9 cellular contexts compared by ENCODE assay signal in the genomic region with DNA sequence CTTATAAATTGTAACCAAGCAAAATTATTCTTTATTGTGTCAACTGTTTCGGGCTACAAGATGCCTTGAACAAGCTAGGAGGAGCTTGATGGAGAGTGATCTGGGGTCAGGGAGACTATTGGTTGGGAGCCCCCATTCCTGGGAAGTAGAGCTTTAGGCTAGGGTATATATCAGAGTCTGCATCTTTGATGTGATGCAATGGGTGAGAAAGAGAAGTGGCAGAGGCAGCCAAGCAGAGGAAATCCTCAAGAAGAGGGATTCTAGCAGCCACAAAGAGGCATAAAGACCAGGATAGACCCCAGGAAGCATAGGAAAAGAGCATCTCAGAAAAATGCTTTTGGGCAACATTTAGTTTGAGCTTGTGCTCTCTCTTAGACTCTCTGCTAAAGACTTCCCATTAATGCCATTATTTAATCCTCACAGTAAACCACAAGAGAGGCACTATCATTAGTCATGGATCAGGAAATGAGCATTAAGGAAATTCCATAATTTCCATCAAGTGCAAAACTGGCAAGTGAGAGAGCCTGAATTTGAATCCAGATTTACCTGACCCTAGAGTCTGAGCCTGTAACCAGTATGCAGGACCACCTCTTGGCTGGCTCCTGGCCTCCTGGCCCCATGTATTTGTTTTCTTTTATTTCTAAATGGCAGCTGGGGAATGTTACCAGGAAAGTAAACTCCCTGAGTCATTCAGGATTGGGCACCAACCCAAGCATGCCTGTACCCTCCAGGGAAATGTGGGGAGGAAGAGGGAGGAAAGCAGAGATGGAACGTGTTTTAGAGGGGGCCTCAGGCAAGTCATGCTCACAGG.
A peak's percentile ranks its signal among the peaks of the same experiment; 100 is the strongest.
DNase-seq lines count a peak whose midpoint lies in the region; ATAC-seq and TF ChIP-seq lines count a peak whose summit lies in the region.
"Had no signal": no experiment of that assay in that cellular context is flagged by ENCODE, and none has a peak within 500 bp of the region (broad histone marks: within the 10 kb centered on the region; RNA-seq: fewer than 3 reads in every experiment).

No MANE protein-coding gene starts in this region.

- no peaks in the 10 kb centered on the region for H3K9me3 Mint-ChIP-seq in stimulated activated naive CD8-positive, alpha-beta T cell treated with anti-CD3 and anti-CD28 coated beads, Interleukin-15, amount 100 ng/mL, for 72 hours
- H3K9me3 Mint-ChIP-seq: activated B cell treated with CpG ODN at 0.5 μM for 24 hours had no signal

- peaks cover 75% of the 10 kb centered on the region for H3K27me3 Mint-ChIP-seq in stimulated activated naive CD8-positive, alpha-beta T cell treated with anti-CD3 and anti-CD28 coated beads, Interleukin-15, amount 100 ng/mL, for 72 hours

- no peak for TF ChIP-seq POLR2A in gastrocnemius medialis (IDR thresholded peaks at IDR 0.05)

- H3K4me3 Mint-ChIP-seq in stimulated activated naive CD8-positive, alpha-beta T cell treated with anti-CD3 and anti-CD28 coated beads, Interleukin-15, amount 100 ng/mL, for 72 hours, result no peak overlapping the region
- H3K4me3 Mint-ChIP-seq: activated B cell treated with CpG ODN at 0.5 μM for 24 hours had no signal

- H3K4me1 Mint-ChIP-seq in stimulated activated naive CD8-positive, alpha-beta T cell treated with anti-CD3 and anti-CD28 coated beads, Interleukin-15, amount 100 ng/mL, for 72 hours, result no peaks in the 10 kb centered on the region
- H3K4me1 Mint-ChIP-seq: activated B cell treated with CpG ODN at 0.5 μM for 24 hours had no signal

- H3K9me3 ChIP-seq in SJSA1 (replicated peaks), result no peaks in the 10 kb centered on the region
- H3K9me3 ChIP-seq in gastrocnemius medialis, result no peaks in the 10 kb centered on the region

- H3K4me3 ChIP-seq in SJSA1 (no peak overlapping the region), fibroblast of villous mesenchyme (ENCODE audit: low read depth, low read length) (no peak overlapping the region), gastrocnemius medialis (no peak overlapping the region)

- intact Hi-C loops in gastrocnemius medialis (cut with DNase I; ENCODE audit: low total_unique reads), result no loop called here

- DNase-seq in GM04503 (ENCODE audit: low read depth), result peak; percentile 85
- DNase-seq in SJSA1 (ENCODE audit: low read depth in 1 of 2, low spot score in 2 of 2), result peak; percentile 95 to 98
- DNase-seq in fibroblast of villous mesenchyme (ENCODE audit: low read depth), result peak; percentile 85
- peak; percentile 5 to 39 for DNase-seq in gastrocnemius medialis
- DNase-seq in activated gamma-delta T cell treated with Interleukin-2 at 50 U/mL for 16 hours, result no peak
- no peak for DNase-seq in stimulated activated naive CD8-positive, alpha-beta T cell treated with anti-CD3 and anti-CD28 coated beads, Interleukin-15, amount 100 ng/mL, for 72 hours
- DNase-seq in stimulated activated CD8-positive, alpha-beta memory T cell treated with anti-CD3 and anti-CD28 coated beads, Interleukin-4, amount 100 ng/mL, for 48 hours, result no peak
- DNase-seq: activated B cell treated with CpG ODN at 0.5 μM for 24 hours had no signal

- H3K27me3 ChIP-seq in SJSA1 (replicated peaks) (no peaks in the 10 kb centered on the region), gastrocnemius medialis (no peaks in the 10 kb centered on the region)

- in situ Hi-C loops in gastrocnemius medialis (cut with MboI; ENCODE audit: low sequenced_read_pairs in 4 of 4), result no loop called here

- H3K27ac ChIP-seq in SJSA1 (peak overlapping the region; percentile 95), gastrocnemius medialis (no peak overlapping the region)

- TF ChIP-seq CTCF in fibroblast of villous mesenchyme (IDR thresholded peaks at IDR 0.05; ENCODE audit: insufficient read depth, low read depth, low read length) (no peak), gastrocnemius medialis (IDR thresholded peaks at IDR 0.05 in 4 of 5, conservative IDR thresholded peaks at IDR 0.05 in 1 of 5) (no peak)

- H3K27ac Mint-ChIP-seq in stimulated activated naive CD8-positive, alpha-beta T cell treated with anti-CD3 and anti-CD28 coated beads, Interleukin-15, amount 100 ng/mL, for 72 hours, result no peak overlapping the region
- H3K27ac Mint-ChIP-seq: activated B cell treated with CpG ODN at 0.5 μM for 24 hours had no signal

- ATAC-seq in gastrocnemius medialis (peak in 1 of 2 donors; percentile 60), HG03469 (IDR thresholded peaks at IDR 0.05; ENCODE audit: unreplicated experiment) (no peak)
- no peak for ATAC-seq in stimulated activated naive CD8-positive, alpha-beta T cell treated with anti-CD3 and anti-CD28 coated beads, Interleukin-15, amount 100 ng/mL, for 72 hours

- H3K36me3 ChIP-seq in SJSA1 (no peaks in the 10 kb centered on the region), gastrocnemius medialis (no peaks in the 10 kb centered on the region)

- H3K4me1 ChIP-seq in SJSA1 (replicated peaks) (peaks cover 62% of the 10 kb centered on the region), gastrocnemius medialis (peaks cover 0 to 5% of the 10 kb centered on the region in 2 donors)

Comparison
In these comparisons a context has a peak if more than half of its experiments do, and no peak if none do; other contexts are left out.
1. DNase-seq: peak in GM04503 (single experiment), SJSA1 (2 of 2), fibroblast of villous mesenchyme (single experiment) and gastrocnemius medialis (2 of 2); none in activated gamma-delta T cell treated with Interleukin-2 at 50 U/mL for 16 hours (single experiment), stimulated activated naive CD8-positive, alpha-beta T cell treated with anti-CD3 and anti-CD28 coated beads, Interleukin-15, amount 100 ng/mL, for 72 hours (0 of 2) and stimulated activated CD8-positive, alpha-beta memory T cell treated with anti-CD3 and anti-CD28 coated beads, Interleukin-4, amount 100 ng/mL, for 48 hours (single experiment).